Comparison of ENCODE assay signal across 26 cellular contexts in genomic region chr10:118669835-118670234, GRCh38.
DNase-seq lines count a peak whose midpoint lies in the region; ATAC-seq and TF ChIP-seq lines count a peak whose summit lies in the region.
"Had no signal": no experiment of that assay in that cellular context is flagged by ENCODE, and none has a peak within 500 bp of the region (broad histone marks: within the 10 kb centered on the region; RNA-seq: fewer than 3 reads in every experiment).

No MANE protein-coding gene starts in this region.

- H3K9me3 ChIP-seq in vagina (no peaks in the 10 kb centered on the region), mucosa of descending colon (no peaks in the 10 kb centered on the region)
- H3K9me3 ChIP-seq: gastrocnemius medialis, left ventricle myocardium inferior, prostate gland, sigmoid colon, stomach had no signal

- no peak for DNase-seq in natural killer cell treated with Interleukin-12 subunit alpha and Interleukin-12 subunit beta and Interleukin-15 and Interleukin-18, amount 100 ng/mL, for 72 hours (ENCODE audit: low spot score)
- DNase-seq in natural killer cell: no peak
- DNase-seq in mesothelial cell of epicardium (ENCODE audit: low spot score in 2 of 2, unreplicated experiment in 2 of 2): no peak
- no peak for DNase-seq in vagina (ENCODE audit: extremely low spot score in 2 of 2)
- no peak for DNase-seq in SIG-M5 (lab: John Stamatoyannopoulos, UW)
- DNase-seq in mucosa of descending colon: no peak
- no peak for DNase-seq in activated CD8-positive, alpha-beta memory T cell treated with anti-CD3 and anti-CD28 coated beads, Interleukin-2, amount 50 U/mL, for 4 hours
- DNase-seq: 8988T; activated CD4-positive, alpha-beta T cell treated with anti-CD3 and anti-CD28 coated beads for 4 hours; COR-L47; effector CD8-positive, alpha-beta T cell; gastrocnemius medialis; H7; Karpas-422; left ventricle myocardium inferior; NCI-H146; NCI-H510A treated with DMSO at 0.1 percent for 48 hours; stimulated activated CD4-positive, alpha-beta T cell treated with anti-CD3 and anti-CD28 coated beads, Interleukin-15, amount 100 ng/mL, for 24 hours; stomach; trophoblast cell had no signal

- no peaks in the 10 kb centered on the region for H3K27me3 ChIP-seq in vagina
- H3K27me3 ChIP-seq: sigmoid colon, stomach had no signal

- peak; percentile 5 to 26 for ATAC-seq in natural killer cell treated with Interleukin-12 subunit alpha and Interleukin-12 subunit beta and Interleukin-15 and Interleukin-18, amount 100 ng/mL, for 72 hours
- ATAC-seq in natural killer cell (no peak), mucosa of descending colon (no peak)
- ATAC-seq: gastrocnemius medialis, Panc1 had no signal

- no peak overlapping the region for H3K4me3 ChIP-seq in vagina
- H3K4me3 ChIP-seq in mucosa of descending colon: no peak overlapping the region
- H3K4me3 ChIP-seq: gastrocnemius medialis, left ventricle myocardium inferior, prostate gland, sigmoid colon, stomach had no signal

- H3K27ac Mint-ChIP-seq in natural killer cell treated with Interleukin-12 subunit alpha and Interleukin-12 subunit beta and Interleukin-15 and Interleukin-18, amount 100 ng/mL, for 72 hours: no peak overlapping the region
- H3K27ac Mint-ChIP-seq in natural killer cell (no peak overlapping the region), mesothelial cell of epicardium (peak overlapping the region; percentile 50)
- H3K27ac Mint-ChIP-seq: activated naive CD4-positive, alpha-beta T cell treated with anti-CD3 and anti-CD28 coated beads, Interleukin-2, amount 50 U/mL, for 24 hours had no signal

- H3K4me1 ChIP-seq in vagina (peaks cover 23% of the 10 kb centered on the region), mucosa of descending colon (ENCODE audit: low read depth) (no peaks in the 10 kb centered on the region)
- H3K4me1 ChIP-seq: prostate gland had no signal

- TF ChIP-seq CTCF in natural killer cell (IDR thresholded peaks at IDR 0.05) (no peak), mesothelial cell of epicardium (IDR thresholded peaks at IDR 0.05; ENCODE audit: unreplicated experiment) (no peak), vagina (IDR thresholded peaks at IDR 0.05) (no peak), mucosa of descending colon (IDR thresholded peaks at IDR 0.05) (no peak)

- no peak for TF ChIP-seq POLR2A in vagina (IDR thresholded peaks at IDR 0.05)

- no peaks in the 10 kb centered on the region for H3K36me3 ChIP-seq in vagina
- no peaks in the 10 kb centered on the region for H3K36me3 ChIP-seq in mucosa of descending colon (ENCODE audit: low read depth)
- H3K36me3 ChIP-seq: gastrocnemius medialis, prostate gland had no signal

- no peaks in the 10 kb centered on the region for H3K9me3 Mint-ChIP-seq in natural killer cell treated with Interleukin-12 subunit alpha and Interleukin-12 subunit beta and Interleukin-15 and Interleukin-18, amount 100 ng/mL, for 72 hours
- no peaks in the 10 kb centered on the region for H3K9me3 Mint-ChIP-seq in natural killer cell
- no peaks in the 10 kb centered on the region for H3K9me3 Mint-ChIP-seq in mesothelial cell of epicardium
- H3K9me3 Mint-ChIP-seq: activated naive CD4-positive, alpha-beta T cell treated with anti-CD3 and anti-CD28 coated beads, Interleukin-2, amount 50 U/mL, for 24 hours; neural crest cell had no signal

- no peaks in the 10 kb centered on the region for H3K27me3 Mint-ChIP-seq in natural killer cell treated with Interleukin-12 subunit alpha and Interleukin-12 subunit beta and Interleukin-15 and Interleukin-18, amount 100 ng/mL, for 72 hours
- H3K27me3 Mint-ChIP-seq in natural killer cell (ENCODE audit: low read depth in 2 of 2): peaks cover under 1 to 5% of the 10 kb centered on the region in 2 donors
- H3K27me3 Mint-ChIP-seq in mesothelial cell of epicardium (ENCODE audit: low read depth): peaks cover 4% of the 10 kb centered on the region
- H3K27me3 Mint-ChIP-seq: activated naive CD4-positive, alpha-beta T cell treated with anti-CD3 and anti-CD28 coated beads, Interleukin-2, amount 50 U/mL, for 24 hours had no signal

- peaks cover 0 to 3% of the 10 kb centered on the region in 2 donors for H3K4me1 Mint-ChIP-seq in natural killer cell treated with Interleukin-12 subunit alpha and Interleukin-12 subunit beta and Interleukin-15 and Interleukin-18, amount 100 ng/mL, for 72 hours (ENCODE audit: low read depth in 2 of 2)
- peaks cover 7% of the 10 kb centered on the region in 2 donors for H3K4me1 Mint-ChIP-seq in natural killer cell
- H3K4me1 Mint-ChIP-seq in mesothelial cell of epicardium: peaks cover 6% of the 10 kb centered on the region

- H3K4me3 Mint-ChIP-seq in natural killer cell treated with Interleukin-12 subunit alpha and Interleukin-12 subunit beta and Interleukin-15 and Interleukin-18, amount 100 ng/mL, for 72 hours: no peak overlapping the region
- H3K4me3 Mint-ChIP-seq in natural killer cell (no peak overlapping the region), mesothelial cell of epicardium (no peak overlapping the region)
- H3K4me3 Mint-ChIP-seq: activated naive CD4-positive, alpha-beta T cell treated with anti-CD3 and anti-CD28 coated beads, Interleukin-2, amount 50 U/mL, for 24 hours; neural crest cell had no signal

- H3K27ac ChIP-seq in cingulate gyrus (ENCODE audit: low read depth, low read length) (peak overlapping the region; percentile 34), vagina (peak overlapping the region; percentile 18)
- H3K27ac ChIP-seq: gastrocnemius medialis, left ventricle myocardium inferior, sigmoid colon had no signal

- H3K36me3 Mint-ChIP-seq in natural killer cell treated with Interleukin-12 subunit alpha and Interleukin-12 subunit beta and Interleukin-15 and Interleukin-18, amount 100 ng/mL, for 72 hours: no peaks in the 10 kb centered on the region
- no peaks in the 10 kb centered on the region for H3K36me3 Mint-ChIP-seq in natural killer cell
- peaks cover 4% of the 10 kb centered on the region for H3K36me3 Mint-ChIP-seq in mesothelial cell of epicardium

- intact Hi-C loops in natural killer cell (cut with micrococcal nuclease): no loop called here
- intact Hi-C loops in vagina (cut with DNase I): no loop called here
- intact Hi-C loops in mucosa of descending colon (cut with DNase I, micrococcal nuclease): no loop called here

Comparison
In these comparisons a context has a peak if more than half of its experiments do, and no peak if none do; other contexts are left out.
1. ATAC-seq: peak in natural killer cell treated with Interleukin-12 subunit alpha and Interleukin-12 subunit beta and Interleukin-15 and Interleukin-18, amount 100 ng/mL, for 72 hours (2 of 2); none in natural killer cell (0 of 3) and mucosa of descending colon (single experiment).